ENCODE assay signal across 2 cellular contexts in genomic region chr11:121265586-121265985, GRCh38.
TF ChIP-seq lines count a peak whose summit lies in the region.

No MANE protein-coding gene starts in this region.

TF ChIP-seq in IMR-90, 13 proteins besides CTCF, POLR2A, EP300 and RAD21:
- TF ChIP-seq USF2 (IDR thresholded peaks at IDR 0.05; ENCODE audit: low read depth, low read length) (no peak), MAFK (IDR thresholded peaks at IDR 0.05; ENCODE audit: low read depth, low read length) (no peak), CHD1 (IDR thresholded peaks at IDR 0.05; ENCODE audit: low read depth, low read length) (no peak), BHLHE40 (IDR thresholded peaks at IDR 0.05; ENCODE audit: low read depth, low read length) (no peak), SMC3 (IDR thresholded peaks at IDR 0.05; ENCODE audit: low read depth, low read length) (no peak), ELK1 (IDR thresholded peaks at IDR 0.05; ENCODE audit: borderline replicate concordance, low read depth, low read length) (no peak)

TF ChIP-seq in H1, 55 proteins besides CTCF, POLR2A, EP300 and RAD21:
- TF ChIP-seq CBX5 (IDR thresholded peaks at IDR 0.05; ENCODE audit: low read depth, low read length), result no peak
- TF ChIP-seq USF2 (IDR thresholded peaks at IDR 0.05; ENCODE audit: low read length), result no peak
- TF ChIP-seq NRF1 (IDR thresholded peaks at IDR 0.05; ENCODE audit: low read depth, low read length), result no peak
- no peak for TF ChIP-seq ATF2 (IDR thresholded peaks at IDR 0.05; ENCODE audit: low read length)
- TF ChIP-seq BRCA1 (IDR thresholded peaks at IDR 0.05; ENCODE audit: low read depth, low read length), result no peak
